In the genomic region with DNA sequence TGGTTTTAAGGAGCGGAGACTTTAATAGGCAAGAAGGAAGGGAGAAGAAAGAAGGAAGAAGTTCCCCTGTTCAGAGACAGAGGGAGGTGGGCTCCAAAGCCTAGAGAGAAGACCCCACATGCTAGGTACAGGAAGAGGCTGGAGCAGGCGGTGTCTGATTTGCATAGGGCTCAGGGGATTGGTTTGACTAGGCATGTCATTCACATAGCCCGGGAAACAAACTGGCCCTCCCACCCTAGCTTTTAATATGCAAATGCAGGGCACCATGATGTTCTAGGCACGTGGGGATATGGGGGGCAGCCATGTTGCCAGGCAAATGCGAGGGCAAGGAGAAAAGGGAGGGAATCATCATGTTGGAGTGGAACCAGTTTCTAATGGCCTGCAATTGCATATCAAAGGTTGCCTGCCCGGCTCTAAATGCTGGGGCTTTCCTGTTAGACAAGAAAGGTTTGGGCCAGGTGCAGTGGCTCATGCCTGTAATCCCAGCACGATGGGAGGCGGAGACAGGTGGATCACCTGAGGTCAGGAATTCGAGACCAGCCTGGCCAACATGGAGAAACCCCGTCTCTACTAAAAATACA, we compare ENCODE assay signal across 1 cellular context.
A peak's percentile ranks its signal among the peaks of the same experiment; 100 is the strongest.
TF ChIP-seq lines count a peak whose summit lies in the region.

No MANE protein-coding gene starts in this region.

TF ChIP-seq in K562, 482 proteins besides CTCF, POLR2A, EP300 and RAD21 (continued from another document):
- TF ChIP-seq SMARCC2 (IDR thresholded peaks at IDR 0.05; ENCODE audit: low read depth): no peak
- TF ChIP-seq NR4A1 (CRISPR knock-in tag; IDR thresholded peaks at IDR 0.05): no peak
- no peak for TF ChIP-seq NR4A1 (tag; IDR thresholded peaks at IDR 0.05)
- peak; percentile 48; the same call in 1 of the 2 replicates for TF ChIP-seq MGA (IDR thresholded peaks at IDR 0.05)
- TF ChIP-seq HNRNPH1 (optimal IDR thresholded peaks at IDR 0.05; ENCODE audit: low read depth, low read length): no peak
- TF ChIP-seq PKNOX1 (IDR thresholded peaks at IDR 0.05): peak; percentile 94
- 0 out of 2 replicates have a peak, but pooled peaks have one; percentile 24 for TF ChIP-seq MYC (IDR thresholded peaks at IDR 0.05; ENCODE audit: low read depth, low read length)
- no peak for TF ChIP-seq MYC (CRISPR knock-in tag; IDR thresholded peaks at IDR 0.05; ENCODE audit: borderline replicate concordance, low read depth)
- no peak for TF ChIP-seq ZNF780A (CRISPR knock-in tag; IDR thresholded peaks at IDR 0.05)
- TF ChIP-seq CEBPB (tag; IDR thresholded peaks at IDR 0.05): no peak
- TF ChIP-seq HNRNPK (IDR thresholded peaks at IDR 0.05; ENCODE audit: low read depth, low read length, poor library complexity, severe bottlenecking): no peak
- no peak for TF ChIP-seq ATF6 (CRISPR knock-in tag; IDR thresholded peaks at IDR 0.05)
- TF ChIP-seq ZNF592 (IDR thresholded peaks at IDR 0.05): peak; percentile 29; the same call in 1 of the 2 replicates
- no peak for TF ChIP-seq RBBP5 (IDR thresholded peaks at IDR 0.05; ENCODE audit: borderline replicate concordance, insufficient read depth, low read length, poor library complexity, severe bottlenecking)
- TF ChIP-seq IRF1 (CRISPR knock-in tag; IDR thresholded peaks at IDR 0.05; ENCODE audit: borderline replicate concordance): no peak
- TF ChIP-seq FOS (IDR thresholded peaks at IDR 0.05; ENCODE audit: extremely low read depth, insufficient read length): no peak
- TF ChIP-seq L3MBTL2 (IDR thresholded peaks at IDR 0.05): peak; percentile 29; the same call in 1 of the 2 replicates
